ENCODE assay signal across 21 cellular contexts in the genomic region with DNA sequence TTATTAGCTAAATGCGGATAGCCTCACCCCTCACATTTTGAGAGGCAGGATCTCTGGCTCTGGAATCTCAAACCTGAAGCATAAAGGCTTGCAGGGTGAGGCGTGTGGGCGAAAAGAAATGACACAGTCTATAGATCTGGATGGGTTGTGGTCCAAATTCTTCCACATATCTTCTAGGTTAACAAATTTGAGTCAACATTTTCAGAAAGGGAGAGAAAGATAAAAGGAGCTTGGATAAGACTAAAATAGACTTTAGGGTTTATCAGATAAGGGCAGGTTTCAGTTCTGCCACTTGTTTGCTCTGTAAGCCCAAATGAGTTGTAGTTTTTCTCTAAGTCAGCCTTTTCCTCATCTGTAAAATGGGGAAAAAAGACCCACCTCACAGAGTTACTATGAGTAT.
"Had no signal": no experiment of that assay in that cellular context is flagged by ENCODE, and none has a peak within 500 bp of the region (broad histone marks: within the 10 kb centered on the region; RNA-seq: fewer than 3 reads in every experiment).

No MANE protein-coding gene starts in this region.

- H3K27ac Mint-ChIP-seq: IgD-negative memory B cell had no signal

- H3K4me1 Mint-ChIP-seq: IgD-negative memory B cell had no signal

- H3K4me3 Mint-ChIP-seq: IgD-negative memory B cell had no signal

- FAIRE-seq: K562, RCC 7860 had no signal

- H3K36me3 Mint-ChIP-seq: IgD-negative memory B cell had no signal

- ATAC-seq: K562 had no signal

- DNase-seq: Kasumi-1, MV-4-11, NCI-H1048, NCI-H1105, NCI-H1417, NCI-H1436 treated with DMSO at 0.1 percent for 48 hours, NCI-H1694, NCI-H187 treated with DMSO at 0.1 percent for 48 hours, NCI-H2029 treated with DMSO at 0.1 percent for 48 hours, NCI-H2171 treated with DMSO at 0.1 percent for 48 hours, NCI-H345, NCI-H446 treated with DMSO at 0.1 percent for 48 hours, NCI-H510A treated with DMSO at 0.1 percent for 48 hours, NCI-H526, NCI-H748 treated with DMSO at 0.1 percent for 48 hours, Right ventricle myocardium superior, RPMI8226, SIG-M5 had no signal
